ENCODE assay signal across 35 cellular contexts in the genomic region with DNA sequence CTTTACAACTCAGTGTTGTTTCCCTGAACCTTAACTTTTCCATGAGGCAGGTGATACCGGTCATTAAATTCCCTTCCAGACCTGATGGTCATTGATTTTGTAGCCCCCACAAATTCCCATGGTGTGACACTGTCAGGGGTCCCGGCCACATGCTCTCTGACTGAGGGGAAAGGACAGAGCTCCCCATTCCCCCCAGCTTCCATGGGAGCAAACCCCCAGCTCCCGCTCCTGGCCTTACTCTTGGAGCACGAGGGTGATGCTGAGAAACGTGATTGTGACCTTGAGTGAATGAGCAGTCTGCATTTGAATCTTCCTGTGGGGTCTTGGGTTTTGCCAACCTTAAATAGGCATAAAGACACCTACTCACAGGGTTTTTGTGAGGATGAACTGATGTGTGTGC.
A peak's percentile ranks its signal among the peaks of the same experiment; 100 is the strongest.
DNase-seq lines count a peak whose midpoint lies in the region; ATAC-seq and TF ChIP-seq lines count a peak whose summit lies in the region.
"Had no signal": no experiment of that assay in that cellular context is flagged by ENCODE, and none has a peak within 500 bp of the region (broad histone marks: within the 10 kb centered on the region; RNA-seq: fewer than 3 reads in every experiment).

No MANE protein-coding gene starts in this region.

- DNase-seq in coronary artery (ENCODE audit: low spot score) (peak; percentile 43), endodermal cell (peak; percentile 10), esophagus muscularis mucosa (ENCODE audit: extremely low spot score) (peak; percentile 81), hippocampal formation (lab: John Stamatoyannopoulos, UW) (no peak), neural progenitor cell (ENCODE audit: low spot score) (no peak), left ventricle myocardium inferior (no peak)
- DNase-seq: 8988T; ACHN; AML-193; BE2C; C1 segment of cervical spinal cord; Caco-2; Calu3; CD4-positive, alpha-beta memory T cell; CD4-positive, alpha-beta T cell; CD4-positive, CD25-positive, alpha-beta regulatory T cell; CD8-positive, alpha-beta memory T cell; CD8-positive, alpha-beta T cell; COR-L47; DMS 273 treated with DMSO at 0.1 percent for 48 hours; DMS153; DMS53; DMS79; DMS79 treated with DMSO at 0.1 percent for 48 hours; DND-41; EL had no signal

- intact Hi-C loops in esophagus muscularis mucosa (cut with DNase I) (no loop called here), left ventricle myocardium inferior (cut with micrococcal nuclease) (no loop called here)

- WGBS in endodermal cell (ENCODE audit: insufficient coverage in 1 of 2, insufficient read length in 1 of 2), 2 experiments: 93 to 100% methylated on average over 3 to 5 of the region's 5 CpGs
- 79% methylated on average over 4 of the region's 5 CpGs for WGBS in esophagus muscularis mucosa

- H3K4me1 ChIP-seq in endodermal cell (ENCODE audit: control insufficient read depth, insufficient read depth, low read length) (peaks cover 11% of the 10 kb centered on the region), esophagus muscularis mucosa (no peaks in the 10 kb centered on the region), neural progenitor cell (peaks cover 1% of the 10 kb centered on the region), left ventricle myocardium inferior (peaks cover 3% of the 10 kb centered on the region)
- H3K4me1 ChIP-seq: A549; BE2C; BLaER1; BLaER1 treated with 17β-estradiol and CSF1 and Interleukin-3, amounts not matched to agents 10 nM and 100 nM had no signal

- no peak overlapping the region for H2AFZ ChIP-seq in neural progenitor cell (replicated peaks)

- ATAC-seq in HG03460 (IDR thresholded peaks at IDR 0.05; ENCODE audit: unreplicated experiment): no peak
- ATAC-seq: A549; CD8-positive, alpha-beta T cell had no signal

- peaks cover 15% of the 10 kb centered on the region for H3K9me3 ChIP-seq in endodermal cell (ENCODE audit: control insufficient read depth, low read length)
- no peaks in the 10 kb centered on the region for H3K9me3 ChIP-seq in esophagus muscularis mucosa
- H3K9me3 ChIP-seq in neural progenitor cell (ENCODE audit: low read depth): no peaks in the 10 kb centered on the region
- no peaks in the 10 kb centered on the region for H3K9me3 ChIP-seq in left ventricle myocardium inferior (replicated peaks)
- H3K9me3 ChIP-seq: A549, BE2C, BLaER1, Caco-2 had no signal

- H3K9me3 Mint-ChIP-seq in endodermal cell: peaks cover 6% of the 10 kb centered on the region
- no peaks in the 10 kb centered on the region for H3K9me3 Mint-ChIP-seq in neural progenitor cell
- H3K9me3 Mint-ChIP-seq: CD4-positive, alpha-beta T cell; CD8-positive, alpha-beta memory T cell; CD8-positive, alpha-beta T cell had no signal

- no peaks in the 10 kb centered on the region for H3F3A ChIP-seq in neural progenitor cell (ENCODE audit: low read depth)

- H3K79me2 ChIP-seq in neural progenitor cell (ENCODE audit: low read depth): no peaks in the 10 kb centered on the region

- no peak for TF ChIP-seq EP300 in esophagus muscularis mucosa (IDR thresholded peaks at IDR 0.05)

- H3K27me3 Mint-ChIP-seq in endodermal cell (ENCODE audit: insufficient read depth) (peaks cover 33% of the 10 kb centered on the region), neural progenitor cell (ENCODE audit: insufficient read depth, low read depth) (peaks cover 4% of the 10 kb centered on the region)
- H3K27me3 Mint-ChIP-seq: B cell; CD4-positive, CD25-positive, alpha-beta regulatory T cell had no signal

- H3K27ac Mint-ChIP-seq in endodermal cell (no peak overlapping the region), neural progenitor cell (no peak overlapping the region)
- H3K27ac Mint-ChIP-seq: B cell; CD14-positive monocyte; CD4-positive, alpha-beta memory T cell; CD4-positive, alpha-beta T cell; CD4-positive, CD25-positive, alpha-beta regulatory T cell; CD8-positive, alpha-beta memory T cell; CD8-positive, alpha-beta T cell had no signal

- TF ChIP-seq POLR2A in esophagus muscularis mucosa (IDR thresholded peaks at IDR 0.05; ENCODE audit: low read depth): no peak

- no peaks in the 10 kb centered on the region for H4K20me1 ChIP-seq in neural progenitor cell (ENCODE audit: low read depth)
- H4K20me1 ChIP-seq: BLaER1; BLaER1 treated with 17β-estradiol and CSF1 and Interleukin-3, amounts not matched to agents 10 nM and 100 nM had no signal

- H3K4me1 Mint-ChIP-seq in endodermal cell (peaks cover 12% of the 10 kb centered on the region), neural progenitor cell (no peaks in the 10 kb centered on the region)
- H3K4me1 Mint-ChIP-seq: B cell; CD14-positive monocyte; CD4-positive, alpha-beta memory T cell; CD4-positive, CD25-positive, alpha-beta regulatory T cell; CD8-positive, alpha-beta memory T cell had no signal

- TF ChIP-seq CTCF in coronary artery (IDR thresholded peaks at IDR 0.05) (no peak), endodermal cell (conservative IDR thresholded peaks at IDR 0.05) (no peak), esophagus muscularis mucosa (IDR thresholded peaks at IDR 0.05) (no peak), neural progenitor cell (IDR thresholded peaks at IDR 0.05) (no peak), left ventricle myocardium inferior (IDR thresholded peaks at IDR 0.05; ENCODE audit: borderline replicate concordance) (no peak)

- H3K27ac ChIP-seq in angular gyrus (ENCODE audit: low read depth, low read length) (peak overlapping the region; percentile 33), coronary artery (no peak overlapping the region), endodermal cell (ENCODE audit: low read depth, low read length) (no peak overlapping the region), esophagus muscularis mucosa (replicated peaks in 1 of 4) (no peak overlapping the region), neural progenitor cell (no peak overlapping the region), left ventricle myocardium inferior (replicated peaks) (no peak overlapping the region)
- H3K27ac ChIP-seq: 22Rv1; A549; BLaER1; BLaER1 treated with 17β-estradiol and CSF1 and Interleukin-3, amounts not matched to agents 10 nM and 100 nM; C4-2B had no signal

- no peak overlapping the region for H3K4me2 ChIP-seq in neural progenitor cell
- H3K4me2 ChIP-seq: A549; BLaER1; BLaER1 treated with 17β-estradiol and CSF1 and Interleukin-3, amounts not matched to agents 10 nM and 100 nM had no signal

- no peak overlapping the region for H3K4me3 ChIP-seq in coronary artery
- no peak overlapping the region for H3K4me3 ChIP-seq in endodermal cell (ENCODE audit: low read length)
- no peak overlapping the region for H3K4me3 ChIP-seq in esophagus muscularis mucosa
- H3K4me3 ChIP-seq in neural progenitor cell: no peak overlapping the region
- no peak overlapping the region for H3K4me3 ChIP-seq in left ventricle myocardium inferior
- H3K4me3 ChIP-seq: A549; BLaER1; BLaER1 treated with 17β-estradiol and CSF1 and Interleukin-3, amounts not matched to agents 10 nM and 100 nM had no signal

- H3K36me3 ChIP-seq in endodermal cell (ENCODE audit: control insufficient read depth, insufficient read depth, low read length) (no peaks in the 10 kb centered on the region), esophagus muscularis mucosa (no peaks in the 10 kb centered on the region), neural progenitor cell (no peaks in the 10 kb centered on the region), left ventricle myocardium inferior (no peaks in the 10 kb centered on the region)
- H3K36me3 ChIP-seq: BE2C; BLaER1; BLaER1 treated with 17β-estradiol and CSF1 and Interleukin-3, amounts not matched to agents 10 nM and 100 nM had no signal

- H3K9ac ChIP-seq in endodermal cell (ENCODE audit: extremely low read depth, low read length, poor library complexity, severe bottlenecking) (no peak overlapping the region), neural progenitor cell (no peak overlapping the region)
- H3K9ac ChIP-seq: BLaER1; BLaER1 treated with 17β-estradiol and CSF1 and Interleukin-3, amounts not matched to agents 10 nM and 100 nM had no signal

- H3K4me3 Mint-ChIP-seq in endodermal cell: no peak overlapping the region
- H3K4me3 Mint-ChIP-seq in neural progenitor cell: no peak overlapping the region
- H3K4me3 Mint-ChIP-seq: B cell; CD14-positive monocyte; CD4-positive, alpha-beta memory T cell; CD4-positive, alpha-beta T cell; CD4-positive, CD25-positive, alpha-beta regulatory T cell; CD8-positive, alpha-beta memory T cell; CD8-positive, alpha-beta T cell had no signal

- H3K36me3 Mint-ChIP-seq in endodermal cell (ENCODE audit: low read depth) (no peaks in the 10 kb centered on the region), neural progenitor cell (no peaks in the 10 kb centered on the region)
- H3K36me3 Mint-ChIP-seq: CD14-positive monocyte; CD4-positive, alpha-beta memory T cell; CD4-positive, CD25-positive, alpha-beta regulatory T cell; CD8-positive, alpha-beta memory T cell; CD8-positive, alpha-beta T cell had no signal

- H3K27me3 ChIP-seq in endodermal cell (ENCODE audit: control insufficient read depth, insufficient read depth, low read length, poor library complexity, severe bottlenecking) (peaks cover 19% of the 10 kb centered on the region), esophagus muscularis mucosa (no peaks in the 10 kb centered on the region), neural progenitor cell (no peaks in the 10 kb centered on the region), left ventricle myocardium inferior (ENCODE audit: low read depth) (no peaks in the 10 kb centered on the region)
- H3K27me3 ChIP-seq: BE2C; BLaER1; BLaER1 treated with 17β-estradiol and CSF1 and Interleukin-3, amounts not matched to agents 10 nM and 100 nM had no signal

Comparison
In these comparisons a context has a peak if more than half of its experiments do, and no peak if none do; other contexts are left out.
1. DNase-seq: peak in coronary artery (single experiment), endodermal cell (single experiment) and esophagus muscularis mucosa (single experiment); none in hippocampal formation (0 of 2), neural progenitor cell (single experiment) and left ventricle myocardium inferior (single experiment).